In genomic region chr3:9843715-9844438, GRCh38 we compare ENCODE assay signal across 7 cellular contexts. TPM values are rescaled to one million over a fixed set of nuclear protein-coding genes. Genes with fewer than 3 reads are reported as not detected.
DNase-seq lines count a peak whose midpoint lies in the region; ATAC-seq and TF ChIP-seq lines count a peak whose summit lies in the region.

Gene RPUSD3, minus strand, starts transcription at chr3:9844008. Its CDS starts 18 bp downstream, at chr3:9843990.

- peak within 1 kb of the TSS; percentile 52 for H3K27ac ChIP-seq in hepatocyte

- H3K4me1 ChIP-seq in hepatocyte (ENCODE audit: insufficient read depth), result peaks cover 4% of the 10 kb centered on the region

- H3K36me3 ChIP-seq in hepatocyte (replicated peaks; ENCODE audit: insufficient read depth, low read depth), result peaks cover 5% of the 10 kb centered on the region

- H2AFZ ChIP-seq in hepatocyte, result peak within 1 kb of the TSS; percentile 76

- no peaks in the 10 kb centered on the region for H3K9me2 ChIP-seq in hepatocyte (replicated peaks; ENCODE audit: insufficient read depth)

- ATAC-seq in GM18502 (IDR thresholded peaks at IDR 0.05; ENCODE audit: poor library complexity, unreplicated experiment) (peak; percentile 98), HG02938 (IDR thresholded peaks at IDR 0.05; ENCODE audit: unreplicated experiment) (peak; percentile 95)

- DNase-seq in NCI-H2029 (lab: John Stamatoyannopoulos, UW) (peak; percentile 92), T1000 (lab: John Stamatoyannopoulos, UW) (peak; percentile 98), astrocyte of the hippocampus (ENCODE audit: low read depth, low spot score) (peak; percentile 99), hepatocyte (ENCODE audit: low spot score) (peak; percentile 97), retina (peak; percentile 98)

- H3K4me2 ChIP-seq in hepatocyte, result peak within 1 kb of the TSS; percentile 92

- no peak for TF ChIP-seq CTCF in hepatocyte (IDR thresholded peaks at IDR 0.05; ENCODE audit: poor library complexity)

- H3K79me2 ChIP-seq in hepatocyte, result peaks cover 9% of the 10 kb centered on the region

- H3K4me3 ChIP-seq in hepatocyte, result peak within 1 kb of the TSS; percentile 53

- no peaks in the 10 kb centered on the region for H3K9me3 ChIP-seq in hepatocyte (ENCODE audit: low read depth)

- 2% methylated on average over 42 of the region's 42 CpGs for WGBS in hepatocyte (ENCODE audit: low lambda C conversion rate, missing lambda C conversion rate)

- H3K27me3 ChIP-seq in hepatocyte, result no peaks in the 10 kb centered on the region

- H4K20me1 ChIP-seq in hepatocyte (ENCODE audit: insufficient read depth, poor library complexity, severe bottlenecking), result no peaks in the 10 kb centered on the region

RNA-seq across cellular contexts. Expression of gene RPUSD3, which starts in this region (rescaled TPM):
- total RNA-seq in hepatocyte, result 37.4 and 38.7 TPM in 2 replicates
- 74.7 and 82.3 TPM in 2 replicates for polyA plus RNA-seq in hepatocyte

Comparison
In these comparisons a context has a peak if more than half of its experiments do, and no peak if none do; other contexts are left out.
1. Peak in every context shown above with its lines: DNase-seq, ATAC-seq, H3K4me3 ChIP-seq and H3K27ac ChIP-seq.